Comparison of ENCODE assay signal across 8 cellular contexts in genomic region chr7:14745076-14745475, GRCh38.
"Had no signal": no experiment of that assay in that cellular context is flagged by ENCODE, and none has a peak within 500 bp of the region (broad histone marks: within the 10 kb centered on the region; RNA-seq: fewer than 3 reads in every experiment).

No MANE protein-coding gene starts in this region.

- H3K9me3 ChIP-seq: HAP-1 had no signal

- H3K36me3 ChIP-seq: HAP-1 had no signal

- DNase-seq: GM23248, GOT3, H7, H9, HCEC 1CT, HFFc6 had no signal

- H3K4me1 ChIP-seq: HAP-1 had no signal

- H3K27ac ChIP-seq: GM23248 had no signal

- H3K4me3 ChIP-seq: GM23248, GM23338, HAP-1 had no signal
